Comparison of ENCODE assay signal across 13 cellular contexts in the genomic region with DNA sequence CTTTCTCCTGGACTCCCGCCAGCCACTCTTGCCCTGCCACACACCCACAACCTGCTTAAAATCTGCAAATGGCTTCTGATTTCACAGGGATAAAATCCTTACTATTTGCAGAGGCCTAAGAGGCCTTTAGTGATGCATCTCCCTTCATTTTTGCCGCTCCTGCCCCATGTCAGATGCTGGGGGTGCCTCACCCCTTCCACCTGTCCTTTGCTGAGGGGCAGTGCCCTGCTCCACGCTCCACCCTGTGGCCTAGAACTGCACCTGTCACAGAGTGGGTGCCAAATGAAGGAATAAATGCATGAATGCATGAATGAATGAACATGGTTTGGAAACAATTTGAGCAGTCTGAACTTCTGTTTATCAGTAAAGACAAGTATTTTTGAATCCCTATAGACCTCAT. TPM values are rescaled to one million over a fixed set of nuclear protein-coding genes. Genes with fewer than 3 reads are reported as not detected.
DNase-seq lines count a peak whose midpoint lies in the region; ATAC-seq, FAIRE-seq and TF ChIP-seq lines count a peak whose summit lies in the region.
"Had no signal": no experiment of that assay in that cellular context is flagged by ENCODE, and none has a peak within 500 bp of the region (broad histone marks: within the 10 kb centered on the region; RNA-seq: fewer than 3 reads in every experiment).

No MANE protein-coding gene starts in this region.

- DNase-seq in cardiac septum (ENCODE audit: low spot score) = peak; percentile 61
- no peak for DNase-seq in right atrium auricular region (ENCODE audit: low spot score)
- peak; percentile 21 for DNase-seq in WTC11 (ENCODE audit: low spot score)
- peak; percentile 43 for DNase-seq in mesenteric fat pad (ENCODE audit: low spot score)
- no peak for DNase-seq in activated naive CD4-positive, alpha-beta T cell treated with Interleukin-2 at 50 U/mL for 16 hours
- DNase-seq in SHP77 (lab: John Stamatoyannopoulos, UW) = no peak
- DNase-seq in GM12891 (ENCODE audit: insufficient read length, low spot score) = no peak
- DNase-seq: KG1, NCI-H1436 treated with DMSO at 0.1 percent for 48 hours, NCI-H2029 treated with DMSO at 0.1 percent for 48 hours, SHP77 treated with DMSO at 0.1 percent for 48 hours had no signal

- H3K4me3 ChIP-seq in right atrium auricular region = no peak overlapping the region

- H3K27me3 ChIP-seq in right atrium auricular region = no peaks in the 10 kb centered on the region

- no peak for TF ChIP-seq CTCF in right atrium auricular region (IDR thresholded peaks at IDR 0.05)
- TF ChIP-seq CTCF in WTC11 (IDR thresholded peaks at IDR 0.05) = no peak

- POLR2A ChIA-PET in WTC11 (lab: Charles Lee) = no interaction called here

- H3K9me3 ChIP-seq in right atrium auricular region = no peaks in the 10 kb centered on the region

- peaks cover 0 to 12% of the 10 kb centered on the region in 2 donors for H3K4me1 ChIP-seq in right atrium auricular region

- peak; percentile 52 for ATAC-seq in WTC11
- no peak for ATAC-seq in HG02852 (IDR thresholded peaks at IDR 0.05; ENCODE audit: unreplicated experiment)

- no peak overlapping the region for H3K27ac ChIP-seq in right atrium auricular region

- no peak for FAIRE-seq in GM12891 (lab: Jason Lieb, UNC)
- FAIRE-seq: HepG2 had no signal

- peaks cover 18% of the 10 kb centered on the region for H3K4me1 Mint-ChIP-seq in WTC11

- H3K27me3 Mint-ChIP-seq in WTC11 (ENCODE audit: low read depth) = no peaks in the 10 kb centered on the region; the same call in 1 of the 2 replicates

- CTCF ChIA-PET in WTC11 (lab: Charles Lee) = interaction anchor here (1.0 to 4.4 kb wide), 6 partner anchors 14 to 281 kb away, joined by 3 to 40 read pairs (median 6); no protein-coding TSS in a partner anchor

- H3K36me3 ChIP-seq in right atrium auricular region = no peaks in the 10 kb centered on the region

- intact Hi-C loops in cardiac septum (cut with DNase I) = no loop called here

- H3K36me3 Mint-ChIP-seq in WTC11 = no peaks in the 10 kb centered on the region

- no peak for TF ChIP-seq POLR2A in GM12891 (IDR thresholded peaks at IDR 0.05; ENCODE audit: low read depth, low read length)

- H3K9me3 Mint-ChIP-seq in WTC11 = no peaks in the 10 kb centered on the region

- no peak overlapping the region for H3K4me3 Mint-ChIP-seq in WTC11

- no peak overlapping the region for H3K27ac Mint-ChIP-seq in WTC11

TF ChIP-seq in WTC11, 78 proteins besides CTCF, POLR2A, EP300 and RAD21 (continues in another document):
- TF ChIP-seq ZNF396 (CRISPR knock-in tag; IDR thresholded peaks at IDR 0.05; ENCODE audit: borderline replicate concordance) (no peak), SMAD4 (CRISPR knock-in tag; IDR thresholded peaks at IDR 0.05) (no peak), TEAD1 (CRISPR knock-in tag; IDR thresholded peaks at IDR 0.05) (no peak), ESRRA (CRISPR knock-in tag; IDR thresholded peaks at IDR 0.05; ENCODE audit: borderline replicate concordance) (no peak), NR2C2 (CRISPR knock-in tag; IDR thresholded peaks at IDR 0.05) (no peak), NFATC4 (CRISPR knock-in tag; IDR thresholded peaks at IDR 0.05) (no peak)
- TF ChIP-seq, protein P1, sequence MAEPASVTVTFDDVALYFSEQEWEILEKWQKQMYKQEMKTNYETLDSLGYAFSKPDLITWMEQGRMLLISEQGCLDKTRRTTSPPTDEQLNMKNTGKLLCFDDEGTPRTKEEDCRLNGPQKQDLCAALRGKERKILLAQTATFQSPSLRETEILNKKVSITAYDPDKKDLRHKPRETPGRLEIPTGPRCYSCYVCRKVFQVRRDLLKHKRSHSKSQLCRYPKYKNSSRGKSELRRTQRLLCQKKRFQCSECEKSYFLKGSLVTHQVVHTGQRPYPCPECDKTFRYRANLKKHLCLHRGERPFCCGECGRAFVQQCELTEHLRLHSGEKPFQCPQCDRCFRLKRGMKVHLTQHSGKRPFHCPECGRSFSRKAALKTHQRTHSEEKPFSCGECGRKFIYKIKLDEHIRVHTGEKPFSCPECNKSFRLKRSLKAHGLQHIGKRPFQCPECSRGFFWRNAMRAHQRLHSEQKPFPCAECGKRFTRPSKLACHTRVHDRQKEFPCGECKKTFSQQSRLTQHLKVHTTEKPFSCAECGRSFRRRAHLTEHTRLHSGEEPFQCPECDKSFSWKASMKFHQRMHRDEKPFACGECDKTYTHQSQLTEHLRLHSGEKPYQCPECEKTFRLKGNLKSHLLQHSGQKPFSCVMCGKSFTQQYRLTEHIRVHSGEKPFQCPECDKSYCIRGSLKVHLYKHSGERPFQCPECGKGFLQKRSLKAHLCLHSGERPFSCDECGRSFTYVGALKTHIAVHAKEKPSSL (CRISPR knock-in tag; conservative IDR thresholded peaks at IDR 0.05) = no peak
- TF ChIP-seq, protein P2, sequence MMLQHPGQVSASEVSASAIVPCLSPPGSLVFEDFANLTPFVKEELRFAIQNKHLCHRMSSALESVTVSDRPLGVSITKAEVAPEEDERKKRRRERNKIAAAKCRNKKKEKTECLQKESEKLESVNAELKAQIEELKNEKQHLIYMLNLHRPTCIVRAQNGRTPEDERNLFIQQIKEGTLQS (CRISPR knock-in tag; conservative IDR thresholded peaks at IDR 0.05) = no peak
- TF ChIP-seq, protein P3, sequence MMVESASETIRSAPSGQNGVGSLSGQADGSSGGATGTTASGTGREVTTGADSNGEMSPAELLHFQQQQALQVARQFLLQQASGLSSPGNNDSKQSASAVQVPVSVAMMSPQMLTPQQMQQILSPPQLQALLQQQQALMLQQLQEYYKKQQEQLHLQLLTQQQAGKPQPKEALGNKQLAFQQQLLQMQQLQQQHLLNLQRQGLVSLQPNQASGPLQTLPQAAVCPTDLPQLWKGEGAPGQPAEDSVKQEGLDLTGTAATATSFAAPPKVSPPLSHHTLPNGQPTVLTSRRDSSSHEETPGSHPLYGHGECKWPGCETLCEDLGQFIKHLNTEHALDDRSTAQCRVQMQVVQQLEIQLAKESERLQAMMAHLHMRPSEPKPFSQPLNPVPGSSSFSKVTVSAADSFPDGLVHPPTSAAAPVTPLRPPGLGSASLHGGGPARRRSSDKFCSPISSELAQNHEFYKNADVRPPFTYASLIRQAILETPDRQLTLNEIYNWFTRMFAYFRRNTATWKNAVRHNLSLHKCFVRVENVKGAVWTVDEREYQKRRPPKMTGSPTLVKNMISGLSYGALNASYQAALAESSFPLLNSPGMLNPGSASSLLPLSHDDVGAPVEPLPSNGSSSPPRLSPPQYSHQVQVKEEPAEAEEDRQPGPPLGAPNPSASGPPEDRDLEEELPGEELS (CRISPR knock-in tag; IDR thresholded peaks at IDR 0.05) = no peak

TF ChIP-seq in GM12891, 5 proteins besides CTCF, POLR2A, EP300 and RAD21:
- no peak for TF ChIP-seq PAX5 (IDR thresholded peaks at IDR 0.05; ENCODE audit: insufficient read depth, low read length, severe bottlenecking)
- TF ChIP-seq POU2F2 (IDR thresholded peaks at IDR 0.05; ENCODE audit: low read depth, low read length) = no peak
- no peak for TF ChIP-seq SPI1 (IDR thresholded peaks at IDR 0.05; ENCODE audit: low read depth, low read length)
- no peak for TF ChIP-seq TAF1 (IDR thresholded peaks at IDR 0.05; ENCODE audit: low read depth, low read length)
- no peak for TF ChIP-seq POLR2AphosphoS5 (IDR thresholded peaks at IDR 0.05; ENCODE audit: low read depth, low read length)

RNA-seq across cellular contexts. Expression of a gene that starts 34.1 kb away (rescaled TPM):
- total RNA-seq in cardiac septum (112 TPM), right atrium auricular region (100 to 1,000 TPM in 1 of 2 donors, 10 to 100 TPM in 1; 87.4 to 120 TPM), WTC11 (2021) (55.1 to 58.2 TPM (median 55.5 TPM) in 3 replicates), mesenteric fat pad (36.7 TPM)
- 34.4 TPM for polyA plus RNA-seq in GM12891 (2012; ENCODE audit: low read depth, missing spikeins)

Comparison
In these comparisons a context has a peak if more than half of its experiments do, and no peak if none do; other contexts are left out.
1. DNase-seq: peak in cardiac septum (single experiment), WTC11 (single experiment) and mesenteric fat pad (single experiment); none in right atrium auricular region (single experiment), activated naive CD4-positive, alpha-beta T cell treated with Interleukin-2 at 50 U/mL for 16 hours (single experiment), SHP77 (0 of 2) and GM12891 (single experiment).